27 cellular contexts compared by ENCODE assay signal in the genomic region with DNA sequence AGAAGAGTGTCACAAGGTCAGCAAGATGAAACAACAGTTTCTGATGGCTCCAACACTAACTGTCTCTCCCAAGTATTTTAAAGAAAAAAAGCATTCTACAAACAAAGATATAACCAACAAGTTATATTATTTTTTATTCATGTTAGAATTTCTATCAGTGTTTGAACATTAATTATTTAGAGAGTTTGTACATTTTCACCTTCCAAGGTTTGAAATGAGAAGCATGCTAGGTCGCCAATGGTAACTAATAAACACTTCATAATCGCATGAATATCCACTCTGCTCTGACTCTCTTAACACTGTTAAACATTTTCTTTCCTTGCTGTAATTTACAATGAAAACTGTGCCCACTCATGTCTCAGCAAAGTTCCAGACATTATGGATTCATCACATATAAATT.
"Had no signal": no experiment of that assay in that cellular context is flagged by ENCODE, and none has a peak within 500 bp of the region (broad histone marks: within the 10 kb centered on the region; RNA-seq: fewer than 3 reads in every experiment).

No MANE protein-coding gene starts in this region.

- H3K4me1 ChIP-seq: colonic mucosa, esophagus squamous epithelium, foreskin keratinocyte, gastrocnemius medialis, gastroesophageal sphincter had no signal

- H3K36me3 ChIP-seq: colonic mucosa had no signal

- DNase-seq: colonic mucosa; cortex of kidney; dermis blood vessel endothelial cell; dorsolateral prefrontal cortex; effector CD4-positive, alpha-beta T cell; effector CD8-positive, alpha-beta T cell; effector memory CD4-positive, alpha-beta T cell; effector memory CD8-positive, alpha-beta T cell; endodermal cell; erythroblast; esophagus squamous epithelium; foreskin fibroblast; foreskin keratinocyte; foreskin melanocyte; gastrocnemius medialis; glutamatergic neuron; heart left ventricle; heart right ventricle had no signal

- H3K27ac ChIP-seq: colonic mucosa, coronary artery, dorsolateral prefrontal cortex, epithelial cell of prostate, esophagus muscularis mucosa, esophagus squamous epithelium, foreskin keratinocyte, gastrocnemius medialis, gastroesophageal sphincter, heart left ventricle, heart right ventricle, hepatocyte had no signal

- H2AFZ ChIP-seq: hepatocyte had no signal

- H3K27me3 ChIP-seq: colonic mucosa, dorsolateral prefrontal cortex, esophagus muscularis mucosa, esophagus squamous epithelium, foreskin keratinocyte, gastrocnemius medialis, gastroesophageal sphincter, heart left ventricle, heart right ventricle, hepatocyte had no signal

- H3K9me3 ChIP-seq: colonic mucosa, esophagus muscularis mucosa, esophagus squamous epithelium, gastrocnemius medialis, gastroesophageal sphincter, heart left ventricle, heart right ventricle had no signal

- ATAC-seq: effector memory CD8-positive, alpha-beta T cell; esophagus mucosa; foreskin keratinocyte; gastrocnemius medialis; heart left ventricle; heart right ventricle had no signal

- H3K4me2 ChIP-seq: hepatocyte had no signal

- FAIRE-seq: colon, endothelial cell of umbilical vein, frontal cortex had no signal

- H3K4me3 ChIP-seq: colonic mucosa, coronary artery, dorsolateral prefrontal cortex, esophagus muscularis mucosa, esophagus squamous epithelium, gastrocnemius medialis, gastroesophageal sphincter, heart left ventricle, heart right ventricle, hepatocyte had no signal
